In genomic region chr20:48970681-48971370, GRCh38 we compare ENCODE assay signal across 1 cellular context.
TF ChIP-seq lines count a peak whose summit lies in the region.

No MANE protein-coding gene starts in this region.

TF ChIP-seq in HepG2, 621 proteins besides CTCF, POLR2A, EP300 and RAD21 (continued from another document):
- TF ChIP-seq RBM22 (optimal IDR thresholded peaks at IDR 0.05; ENCODE audit: low read length) (peak; percentile 64), PREB (CRISPR knock-in tag; IDR thresholded peaks at IDR 0.05) (0 out of 2 replicates have a peak, but pooled peaks have one; percentile 48), MATR3 (CRISPR knock-in tag; IDR thresholded peaks at IDR 0.05) (no peak), STAG1 (CRISPR knock-in tag; IDR thresholded peaks at IDR 0.05) (peak; percentile 14; the same call in 1 of the 2 replicates), MLLT10 (CRISPR knock-in tag; IDR thresholded peaks at IDR 0.05) (no peak)
